1 cellular context compared by ENCODE assay signal in the genomic region with DNA sequence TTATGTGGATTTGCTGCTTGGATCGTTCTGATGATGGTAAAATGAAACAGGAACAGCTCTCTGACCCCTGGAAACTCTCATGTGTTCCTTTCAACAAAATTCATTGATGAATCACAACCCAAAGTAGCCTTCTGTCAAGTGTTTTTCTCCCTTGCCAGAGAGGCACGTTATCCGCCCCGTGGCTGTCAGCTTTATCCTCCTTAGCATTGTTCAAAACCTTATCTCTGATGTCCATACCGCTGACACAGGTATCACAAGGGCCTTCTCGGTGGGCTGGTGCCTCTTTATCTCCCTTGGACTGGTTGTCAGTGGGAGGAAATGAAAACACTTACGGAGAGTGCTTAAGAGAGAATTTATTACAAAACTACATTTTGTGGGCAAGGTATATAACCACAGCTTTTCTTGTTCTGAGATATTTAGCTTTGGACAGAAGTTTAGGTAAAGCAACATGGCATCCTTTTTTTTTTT.
TF ChIP-seq lines count a peak whose summit lies in the region.

No MANE protein-coding gene starts in this region.

TF ChIP-seq in K562, 482 proteins besides CTCF, POLR2A, EP300 and RAD21 (continued from another document and continues in another):
- no peak for TF ChIP-seq DEAF1 (CRISPR knock-in tag; IDR thresholded peaks at IDR 0.05)
- TF ChIP-seq JUND (IDR thresholded peaks at IDR 0.05; ENCODE audit: borderline replicate concordance, low read depth, low read length): peak; percentile 73
- peak; percentile 11; the same call in 1 of the 3 replicates for TF ChIP-seq JUND (tag; IDR thresholded peaks at IDR 0.05; ENCODE audit: borderline replicate concordance, low read depth, low read length)
- TF ChIP-seq THRA (IDR thresholded peaks at IDR 0.05): no peak
- TF ChIP-seq, protein P1, sequence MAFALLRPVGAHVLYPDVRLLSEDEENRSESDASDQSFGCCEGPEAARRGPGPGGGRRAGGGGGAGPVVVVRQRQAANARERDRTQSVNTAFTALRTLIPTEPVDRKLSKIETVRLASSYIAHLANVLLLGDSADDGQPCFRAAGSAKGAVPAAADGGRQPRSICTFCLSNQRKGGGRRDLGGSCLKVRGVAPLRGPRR (CRISPR knock-in tag; IDR thresholded peaks at IDR 0.05): no peak
- no peak for TF ChIP-seq POLR2AphosphoS2 (IDR thresholded peaks at IDR 0.05; ENCODE audit: low read length)
- TF ChIP-seq, protein P2, sequence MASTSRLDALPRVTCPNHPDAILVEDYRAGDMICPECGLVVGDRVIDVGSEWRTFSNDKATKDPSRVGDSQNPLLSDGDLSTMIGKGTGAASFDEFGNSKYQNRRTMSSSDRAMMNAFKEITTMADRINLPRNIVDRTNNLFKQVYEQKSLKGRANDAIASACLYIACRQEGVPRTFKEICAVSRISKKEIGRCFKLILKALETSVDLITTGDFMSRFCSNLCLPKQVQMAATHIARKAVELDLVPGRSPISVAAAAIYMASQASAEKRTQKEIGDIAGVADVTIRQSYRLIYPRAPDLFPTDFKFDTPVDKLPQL (IDR thresholded peaks at IDR 0.05; ENCODE audit: extremely low read depth, insufficient read length): no peak
- TF ChIP-seq, protein P3, sequence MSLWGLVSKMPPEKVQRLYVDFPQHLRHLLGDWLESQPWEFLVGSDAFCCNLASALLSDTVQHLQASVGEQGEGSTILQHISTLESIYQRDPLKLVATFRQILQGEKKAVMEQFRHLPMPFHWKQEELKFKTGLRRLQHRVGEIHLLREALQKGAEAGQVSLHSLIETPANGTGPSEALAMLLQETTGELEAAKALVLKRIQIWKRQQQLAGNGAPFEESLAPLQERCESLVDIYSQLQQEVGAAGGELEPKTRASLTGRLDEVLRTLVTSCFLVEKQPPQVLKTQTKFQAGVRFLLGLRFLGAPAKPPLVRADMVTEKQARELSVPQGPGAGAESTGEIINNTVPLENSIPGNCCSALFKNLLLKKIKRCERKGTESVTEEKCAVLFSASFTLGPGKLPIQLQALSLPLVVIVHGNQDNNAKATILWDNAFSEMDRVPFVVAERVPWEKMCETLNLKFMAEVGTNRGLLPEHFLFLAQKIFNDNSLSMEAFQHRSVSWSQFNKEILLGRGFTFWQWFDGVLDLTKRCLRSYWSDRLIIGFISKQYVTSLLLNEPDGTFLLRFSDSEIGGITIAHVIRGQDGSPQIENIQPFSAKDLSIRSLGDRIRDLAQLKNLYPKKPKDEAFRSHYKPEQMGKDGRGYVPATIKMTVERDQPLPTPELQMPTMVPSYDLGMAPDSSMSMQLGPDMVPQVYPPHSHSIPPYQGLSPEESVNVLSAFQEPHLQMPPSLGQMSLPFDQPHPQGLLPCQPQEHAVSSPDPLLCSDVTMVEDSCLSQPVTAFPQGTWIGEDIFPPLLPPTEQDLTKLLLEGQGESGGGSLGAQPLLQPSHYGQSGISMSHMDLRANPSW (CRISPR knock-in tag; IDR thresholded peaks at IDR 0.05): no peak
- TF ChIP-seq MXI1 (IDR thresholded peaks at IDR 0.05; ENCODE audit: low read depth, low read length): no peak
- TF ChIP-seq SMARCB1 (IDR thresholded peaks at IDR 0.05; ENCODE audit: insufficient read length, low read depth): no peak
- TF ChIP-seq BACH1 (tag; IDR thresholded peaks at IDR 0.05): no peak
- TF ChIP-seq, protein P4, sequence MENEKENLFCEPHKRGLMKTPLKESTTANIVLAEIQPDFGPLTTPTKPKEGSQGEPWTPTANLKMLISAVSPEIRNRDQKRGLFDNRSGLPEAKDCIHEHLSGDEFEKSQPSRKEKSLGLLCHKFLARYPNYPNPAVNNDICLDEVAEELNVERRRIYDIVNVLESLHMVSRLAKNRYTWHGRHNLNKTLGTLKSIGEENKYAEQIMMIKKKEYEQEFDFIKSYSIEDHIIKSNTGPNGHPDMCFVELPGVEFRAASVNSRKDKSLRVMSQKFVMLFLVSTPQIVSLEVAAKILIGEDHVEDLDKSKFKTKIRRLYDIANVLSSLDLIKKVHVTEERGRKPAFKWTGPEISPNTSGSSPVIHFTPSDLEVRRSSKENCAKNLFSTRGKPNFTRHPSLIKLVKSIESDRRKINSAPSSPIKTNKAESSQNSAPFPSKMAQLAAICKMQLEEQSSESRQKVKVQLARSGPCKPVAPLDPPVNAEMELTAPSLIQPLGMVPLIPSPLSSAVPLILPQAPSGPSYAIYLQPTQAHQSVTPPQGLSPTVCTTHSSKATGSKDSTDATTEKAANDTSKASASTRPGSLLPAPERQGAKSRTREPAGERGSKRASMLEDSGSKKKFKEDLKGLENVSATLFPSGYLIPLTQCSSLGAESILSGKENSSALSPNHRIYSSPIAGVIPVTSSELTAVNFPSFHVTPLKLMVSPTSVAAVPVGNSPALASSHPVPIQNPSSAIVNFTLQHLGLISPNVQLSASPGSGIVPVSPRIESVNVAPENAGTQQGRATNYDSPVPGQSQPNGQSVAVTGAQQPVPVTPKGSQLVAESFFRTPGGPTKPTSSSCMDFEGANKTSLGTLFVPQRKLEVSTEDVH (IDR thresholded peaks at IDR 0.05; ENCODE audit: low read depth, partially characterized antibody): no peak
- TF ChIP-seq KHSRP (IDR thresholded peaks at IDR 0.05): no peak; the same call in 1 of the 2 replicates
- TF ChIP-seq PURB (CRISPR knock-in tag; IDR thresholded peaks at IDR 0.05; ENCODE audit: low read depth): no peak
- TF ChIP-seq KDM4B (IDR thresholded peaks at IDR 0.05; ENCODE audit: borderline replicate concordance in 2 of 2, low read depth in 1 of 2): no peak
- TF ChIP-seq TAF7 (tag; IDR thresholded peaks at IDR 0.05): no peak
- no peak for TF ChIP-seq ZNF121 (CRISPR knock-in tag; conservative IDR thresholded peaks at IDR 0.05)
- TF ChIP-seq SIX5 (IDR thresholded peaks at IDR 0.05; ENCODE audit: borderline replicate concordance in 1 of 2, insufficient read depth in 1 of 2, low read depth in 1 of 2, low read length in 2 of 2): no peak
- TF ChIP-seq BRD9 (IDR thresholded peaks at IDR 0.05; ENCODE audit: low read depth, partially characterized antibody): no peak
- TF ChIP-seq HDGF (IDR thresholded peaks at IDR 0.05): no peak
- 0 out of 2 replicates have a peak, but pooled peaks have one; percentile 50 for TF ChIP-seq ZNF589 (CRISPR knock-in tag; IDR thresholded peaks at IDR 0.05; ENCODE audit: low read depth)
- no peak for TF ChIP-seq RBM22 (IDR thresholded peaks at IDR 0.05; ENCODE audit: low read depth, low read length, poor library complexity, severe bottlenecking)
- TF ChIP-seq, protein P5, sequence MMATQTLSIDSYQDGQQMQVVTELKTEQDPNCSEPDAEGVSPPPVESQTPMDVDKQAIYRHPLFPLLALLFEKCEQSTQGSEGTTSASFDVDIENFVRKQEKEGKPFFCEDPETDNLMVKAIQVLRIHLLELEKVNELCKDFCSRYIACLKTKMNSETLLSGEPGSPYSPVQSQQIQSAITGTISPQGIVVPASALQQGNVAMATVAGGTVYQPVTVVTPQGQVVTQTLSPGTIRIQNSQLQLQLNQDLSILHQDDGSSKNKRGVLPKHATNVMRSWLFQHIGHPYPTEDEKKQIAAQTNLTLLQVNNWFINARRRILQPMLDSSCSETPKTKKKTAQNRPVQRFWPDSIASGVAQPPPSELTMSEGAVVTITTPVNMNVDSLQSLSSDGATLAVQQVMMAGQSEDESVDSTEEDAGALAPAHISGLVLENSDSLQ (IDR thresholded peaks at IDR 0.05): peak; percentile 81
- TF ChIP-seq ZNF184 (CRISPR knock-in tag; IDR thresholded peaks at IDR 0.05): no peak
- TF ChIP-seq, protein P6, sequence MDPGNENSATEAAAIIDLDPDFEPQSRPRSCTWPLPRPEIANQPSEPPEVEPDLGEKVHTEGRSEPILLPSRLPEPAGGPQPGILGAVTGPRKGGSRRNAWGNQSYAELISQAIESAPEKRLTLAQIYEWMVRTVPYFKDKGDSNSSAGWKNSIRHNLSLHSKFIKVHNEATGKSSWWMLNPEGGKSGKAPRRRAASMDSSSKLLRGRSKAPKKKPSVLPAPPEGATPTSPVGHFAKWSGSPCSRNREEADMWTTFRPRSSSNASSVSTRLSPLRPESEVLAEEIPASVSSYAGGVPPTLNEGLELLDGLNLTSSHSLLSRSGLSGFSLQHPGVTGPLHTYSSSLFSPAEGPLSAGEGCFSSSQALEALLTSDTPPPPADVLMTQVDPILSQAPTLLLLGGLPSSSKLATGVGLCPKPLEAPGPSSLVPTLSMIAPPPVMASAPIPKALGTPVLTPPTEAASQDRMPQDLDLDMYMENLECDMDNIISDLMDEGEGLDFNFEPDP (CRISPR knock-in tag; IDR thresholded peaks at IDR 0.05): no peak
- TF ChIP-seq, protein P7, sequence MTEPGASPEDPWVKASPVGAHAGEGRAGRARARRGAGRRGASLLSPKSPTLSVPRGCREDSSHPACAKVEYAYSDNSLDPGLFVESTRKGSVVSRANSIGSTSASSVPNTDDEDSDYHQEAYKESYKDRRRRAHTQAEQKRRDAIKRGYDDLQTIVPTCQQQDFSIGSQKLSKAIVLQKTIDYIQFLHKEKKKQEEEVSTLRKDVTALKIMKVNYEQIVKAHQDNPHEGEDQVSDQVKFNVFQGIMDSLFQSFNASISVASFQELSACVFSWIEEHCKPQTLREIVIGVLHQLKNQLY (CRISPR knock-in tag; conservative IDR thresholded peaks at IDR 0.05): no peak
- no peak for TF ChIP-seq E2F4 (CRISPR knock-in tag; IDR thresholded peaks at IDR 0.05; ENCODE audit: low read depth)
- no peak for TF ChIP-seq GTF3C2 (IDR thresholded peaks at IDR 0.05; ENCODE audit: borderline replicate concordance, extremely low read depth, insufficient read length)
- TF ChIP-seq TFAP4 (CRISPR knock-in tag; IDR thresholded peaks at IDR 0.05; ENCODE audit: borderline replicate concordance): no peak; the same call in 1 of the 2 replicates
- 0 out of 2 replicates have a peak, but pooled peaks have one; percentile 65 for TF ChIP-seq ZNF644 (tag; IDR thresholded peaks at IDR 0.05; ENCODE audit: low read depth)
- peak; percentile 97 for TF ChIP-seq ELF4 (CRISPR knock-in tag; IDR thresholded peaks at IDR 0.05)
- TF ChIP-seq, protein P8, sequence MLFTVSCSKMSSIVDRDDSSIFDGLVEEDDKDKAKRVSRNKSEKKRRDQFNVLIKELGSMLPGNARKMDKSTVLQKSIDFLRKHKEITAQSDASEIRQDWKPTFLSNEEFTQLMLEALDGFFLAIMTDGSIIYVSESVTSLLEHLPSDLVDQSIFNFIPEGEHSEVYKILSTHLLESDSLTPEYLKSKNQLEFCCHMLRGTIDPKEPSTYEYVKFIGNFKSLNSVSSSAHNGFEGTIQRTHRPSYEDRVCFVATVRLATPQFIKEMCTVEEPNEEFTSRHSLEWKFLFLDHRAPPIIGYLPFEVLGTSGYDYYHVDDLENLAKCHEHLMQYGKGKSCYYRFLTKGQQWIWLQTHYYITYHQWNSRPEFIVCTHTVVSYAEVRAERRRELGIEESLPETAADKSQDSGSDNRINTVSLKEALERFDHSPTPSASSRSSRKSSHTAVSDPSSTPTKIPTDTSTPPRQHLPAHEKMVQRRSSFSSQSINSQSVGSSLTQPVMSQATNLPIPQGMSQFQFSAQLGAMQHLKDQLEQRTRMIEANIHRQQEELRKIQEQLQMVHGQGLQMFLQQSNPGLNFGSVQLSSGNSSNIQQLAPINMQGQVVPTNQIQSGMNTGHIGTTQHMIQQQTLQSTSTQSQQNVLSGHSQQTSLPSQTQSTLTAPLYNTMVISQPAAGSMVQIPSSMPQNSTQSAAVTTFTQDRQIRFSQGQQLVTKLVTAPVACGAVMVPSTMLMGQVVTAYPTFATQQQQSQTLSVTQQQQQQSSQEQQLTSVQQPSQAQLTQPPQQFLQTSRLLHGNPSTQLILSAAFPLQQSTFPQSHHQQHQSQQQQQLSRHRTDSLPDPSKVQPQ (CRISPR knock-in tag; IDR thresholded peaks at IDR 0.05; ENCODE audit: borderline replicate concordance): peak; percentile 91
